Comparison of ENCODE assay signal across 19 cellular contexts in the genomic region with DNA sequence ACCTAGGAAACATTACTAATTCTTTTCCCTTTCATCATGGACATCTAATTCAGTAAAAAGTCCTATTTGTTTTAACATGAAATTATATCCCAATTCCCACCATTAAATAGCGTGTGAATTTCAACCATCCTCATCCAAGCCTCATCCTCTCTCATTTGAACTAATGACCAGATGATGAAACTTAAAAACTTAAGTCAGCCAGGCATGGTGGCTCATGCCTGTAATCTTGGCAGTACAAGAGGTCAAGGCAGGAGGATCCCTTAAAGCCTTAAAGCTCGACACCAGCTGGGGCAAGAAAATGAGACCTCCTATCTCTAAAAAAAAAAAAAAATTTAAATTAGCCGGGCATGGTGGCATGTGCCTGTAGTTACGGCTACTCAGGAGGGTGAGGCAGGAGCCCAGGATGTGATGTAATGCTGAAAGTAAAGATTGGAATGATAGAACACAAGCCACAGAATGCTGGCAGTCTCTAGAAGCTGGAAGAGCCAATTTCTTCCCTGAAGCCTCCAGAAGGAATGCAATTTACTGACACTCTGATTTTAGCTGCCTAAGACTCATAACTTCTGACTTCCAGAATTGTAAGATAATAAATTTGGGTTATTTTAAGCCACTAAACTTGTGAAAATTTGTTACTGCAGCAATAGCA. TPM values are rescaled to one million over a fixed set of nuclear protein-coding genes. Genes with fewer than 3 reads are reported as not detected.
DNase-seq lines count a peak whose midpoint lies in the region; ATAC-seq and TF ChIP-seq lines count a peak whose summit lies in the region.
"Had no signal": no experiment of that assay in that cellular context is flagged by ENCODE, and none has a peak within 500 bp of the region (broad histone marks: within the 10 kb centered on the region; RNA-seq: fewer than 3 reads in every experiment).

No MANE protein-coding gene starts in this region.

- TF ChIP-seq POLR2A in gastroesophageal sphincter (IDR thresholded peaks at IDR 0.05): no peak

- peak overlapping the region; percentile 33 for H3K4me3 ChIP-seq in GM23248
- no peak overlapping the region for H3K4me3 ChIP-seq in WERI-Rb-1 (ENCODE audit: low read depth, low read length)
- H3K4me3 ChIP-seq in gastroesophageal sphincter: no peak overlapping the region
- H3K4me3 ChIP-seq in Caco-2 (ENCODE audit: low read depth, low read length): no peak overlapping the region
- H3K4me3 ChIP-seq: upper lobe of right lung had no signal

- no peaks in the 10 kb centered on the region for H3K9me2 ChIP-seq in GM23248 (ENCODE audit: insufficient read depth)

- no peaks in the 10 kb centered on the region for H4K20me1 ChIP-seq in GM23248 (ENCODE audit: insufficient read depth)

- H3F3A ChIP-seq in GM23248 (ENCODE audit: insufficient read depth): peaks cover 12% of the 10 kb centered on the region; the same call in 1 of the 2 replicates

- peaks cover 7% of the 10 kb centered on the region for H3K27me3 Mint-ChIP-seq in Caco-2 (ENCODE audit: insufficient read depth, unreplicated experiment)

- intact Hi-C loops in Caco-2 (cut with micrococcal nuclease; ENCODE audit: unreplicated experiment): no loop called here

- no peak overlapping the region for H3K27ac Mint-ChIP-seq in Caco-2 (ENCODE audit: unreplicated experiment)
- H3K27ac Mint-ChIP-seq: activated B cell treated with CpG ODN at 0.5 μM for 24 hours; activated naive CD8-positive, alpha-beta T cell had no signal

- H3K27me3 ChIP-seq in GM23248 (replicated peaks; ENCODE audit: insufficient read depth): no peaks in the 10 kb centered on the region
- no peaks in the 10 kb centered on the region for H3K27me3 ChIP-seq in WERI-Rb-1 (ENCODE audit: insufficient read depth, low read depth, severe bottlenecking)
- H3K27me3 ChIP-seq in gastroesophageal sphincter: peaks cover 4% of the 10 kb centered on the region
- no peaks in the 10 kb centered on the region for H3K27me3 ChIP-seq in Caco-2 (replicated peaks; ENCODE audit: control insufficient read depth, insufficient read depth, low read length)
- H3K27me3 ChIP-seq: upper lobe of right lung had no signal

- WGBS in GM23248 (ENCODE audit: low coverage in 1 of 2, low lambda C conversion rate in 2 of 2, missing lambda C conversion rate in 2 of 2), 2 experiments: 0 to 3% methylated on average over 4 of the region's 4 CpGs
- WGBS in gastroesophageal sphincter (ENCODE audit: low coverage in 1 of 2), 2 donors: 44 to 63% methylated on average over 4 of the region's 4 CpGs

- H3K4me2 ChIP-seq in GM23248 (ENCODE audit: unreplicated experiment): peak overlapping the region; percentile 31

- BruUV-seq in Caco-2 (replicated peaks; lab: Mats Ljungman, UMichigan): no TSS peak

- in situ Hi-C loops in GM23248 (cut with MboI): no loop called here

- H3K36me3 ChIP-seq in GM23248 (ENCODE audit: low read depth) (no peaks in the 10 kb centered on the region), WERI-Rb-1 (no peaks in the 10 kb centered on the region), gastroesophageal sphincter (no peaks in the 10 kb centered on the region), Caco-2 (ENCODE audit: control insufficient read depth, insufficient read depth, low read length) (no peaks in the 10 kb centered on the region)
- H3K36me3 ChIP-seq: upper lobe of right lung had no signal

- H3K4me1 ChIP-seq in GM23248 (ENCODE audit: insufficient read depth): peaks cover 26% of the 10 kb centered on the region
- H3K4me1 ChIP-seq in gastroesophageal sphincter: peaks cover 0 to 6% (median 0%) of the 10 kb centered on the region in 3 donors
- no peaks in the 10 kb centered on the region for H3K4me1 ChIP-seq in Caco-2
- H3K4me1 ChIP-seq: foreskin keratinocyte, upper lobe of right lung had no signal

- peak overlapping the region; percentile 61; the same call in 1 of the 2 replicates for H2AFZ ChIP-seq in GM23248

- no peak for TF ChIP-seq CTCF in WERI-Rb-1 (IDR thresholded peaks at IDR 0.05; ENCODE audit: low read depth, low read length)
- TF ChIP-seq CTCF in gastroesophageal sphincter (IDR thresholded peaks at IDR 0.05): no peak
- TF ChIP-seq CTCF in Caco-2 (IDR thresholded peaks at IDR 0.05; ENCODE audit: insufficient read depth in 1 of 2, low read depth in 1 of 2, low read length in 1 of 2, severe bottlenecking in 1 of 2, unreplicated experiment in 1 of 2): no peak

- no peaks in the 10 kb centered on the region for H3K79me2 ChIP-seq in GM23248 (ENCODE audit: insufficient read depth)

- no peaks in the 10 kb centered on the region for H3K9me3 ChIP-seq in GM23248 (ENCODE audit: low read depth)
- H3K9me3 ChIP-seq in WERI-Rb-1 (ENCODE audit: severe bottlenecking): no peaks in the 10 kb centered on the region
- no peaks in the 10 kb centered on the region for H3K9me3 ChIP-seq in gastroesophageal sphincter
- no peaks in the 10 kb centered on the region for H3K9me3 ChIP-seq in Caco-2
- H3K9me3 ChIP-seq: upper lobe of right lung had no signal

- H3K4me3 Mint-ChIP-seq in Caco-2 (ENCODE audit: unreplicated experiment): no peak overlapping the region
- H3K4me3 Mint-ChIP-seq: activated B cell treated with CpG ODN at 0.5 μM for 24 hours; activated naive CD8-positive, alpha-beta T cell had no signal

- peak overlapping the region; percentile 54 for H3K27ac ChIP-seq in GM23248
- H3K27ac ChIP-seq in WERI-Rb-1: no peak overlapping the region
- H3K27ac ChIP-seq in gastroesophageal sphincter: no peak overlapping the region
- H3K27ac ChIP-seq: foreskin keratinocyte, upper lobe of right lung had no signal

- no peaks in the 10 kb centered on the region for H3K9me3 Mint-ChIP-seq in Caco-2 (ENCODE audit: unreplicated experiment)
- H3K9me3 Mint-ChIP-seq: activated B cell treated with CpG ODN at 0.5 μM for 24 hours had no signal

- no peaks in the 10 kb centered on the region for H3K4me1 Mint-ChIP-seq in Caco-2 (ENCODE audit: low read depth, unreplicated experiment)
- H3K4me1 Mint-ChIP-seq: activated B cell treated with CpG ODN at 0.5 μM for 24 hours had no signal

- H3K9ac ChIP-seq in GM23248: no peak overlapping the region

- TF ChIP-seq EP300 in gastroesophageal sphincter (IDR thresholded peaks at IDR 0.05): no peak

- peak; percentile 66 for ATAC-seq in gastroesophageal sphincter
- no peak for ATAC-seq in HG03565 (IDR thresholded peaks at IDR 0.05; ENCODE audit: unreplicated experiment)
- ATAC-seq: foreskin keratinocyte, upper lobe of right lung had no signal

- peak; percentile 16 for DNase-seq in A172 (ENCODE audit: low spot score)
- DNase-seq in GM23248: peak; percentile 87
- DNase-seq in WERI-Rb-1: peak; percentile 11
- DNase-seq in SIG-M5 (lab: John Stamatoyannopoulos, UW): no peak
- DNase-seq in Caco-2: no peak
- no peak for DNase-seq in NOMO-1 treated with dmso at 0.1 percent for 144 hours (lab: John Stamatoyannopoulos, UW; ENCODE audit: unreplicated experiment)
- DNase-seq: activated B cell treated with CpG ODN at 0.5 μM for 24 hours; activated CD8-positive, alpha-beta memory T cell treated with anti-CD3 and anti-CD28 coated beads, Interleukin-2, amount 50 U/mL, for 4 hours; AML-193; dermis blood vessel endothelial cell; DMS53; KG1; NCI-H2029; NK-92 treated with Interleukin-12 subunit alpha and Interleukin-12 subunit beta, amount 100 ng/mL, for 24 hours; upper lobe of right lung had no signal

- CTCF ChIA-PET in Caco-2 (lab: Charles Lee): interaction anchor here (0.6 kb wide), 1 partner anchor 284 kb away, joined by 3 read pairs; no protein-coding TSS in a partner anchor

- POLR2A ChIA-PET in Caco-2 (lab: Charles Lee): no interaction called here

- no peaks in the 10 kb centered on the region for H3K36me3 Mint-ChIP-seq in Caco-2 (ENCODE audit: insufficient read depth, unreplicated experiment)
- H3K36me3 Mint-ChIP-seq: activated naive CD8-positive, alpha-beta T cell had no signal

RNA-seq across cellular contexts. Expression of gene HAO1, which starts 27.1 kb away (rescaled TPM):
- total RNA-seq in A172 (2014; rRNA removed; shearing (Covaris generic)): not detected in 2 replicates
- not detected in 2 replicates for total RNA-seq in GM23248 (2014; rRNA removed; shearing (Covaris generic))
- not detected in 2 replicates for polyA plus RNA-seq in GM23248 (2016; fragmentation: Nextera tagmentation; extraction: Ambion mirVana)
- total RNA-seq in gastroesophageal sphincter (not detected), Caco-2 (2022) (not detected in 2 replicates)
- total RNA-seq: activated B cell treated with CpG ODN at 0.5 μM for 24 hours, dermis blood vessel endothelial cell, foreskin keratinocyte, upper lobe of right lung had no signal
- polyA plus RNA-seq: foreskin keratinocyte had no signal

RNA-seq across cellular contexts. Expression of gene TMX4, which starts 52.2 kb away (rescaled TPM):
- total RNA-seq in A172 (2014; rRNA removed; shearing (Covaris generic)): 20.3 and 26.7 TPM in 2 replicates
- 20.4 and 27.7 TPM in 2 replicates for total RNA-seq in GM23248 (2014; rRNA removed; shearing (Covaris generic))
- 32.9 and 33.2 TPM in 2 replicates for polyA plus RNA-seq in GM23248 (2016; fragmentation: Nextera tagmentation; extraction: Ambion mirVana)
- total RNA-seq in gastroesophageal sphincter: 10 to 100 TPM; 44.7 to 76.1 (median 61.2) TPM
- 13.6 and 17.0 TPM in 2 replicates for total RNA-seq in Caco-2 (2022)

Comparison
In these comparisons a context has a peak if more than half of its experiments do, and no peak if none do; other contexts are left out.
1. DNase-seq: peak in A172 (single experiment), GM23248 (single experiment) and WERI-Rb-1 (single experiment); none in SIG-M5 (single experiment), Caco-2 (0 of 2) and NOMO-1 treated with dmso at 0.1 percent for 144 hours (single experiment).